In genomic region chr21:44615466-44615865, GRCh38 we compare ENCODE assay signal across 22 cellular contexts. TPM values are rescaled to one million over a fixed set of nuclear protein-coding genes. Genes with fewer than 3 reads are reported as not detected.
DNase-seq lines count a peak whose midpoint lies in the region; ATAC-seq and TF ChIP-seq lines count a peak whose summit lies in the region.
"Had no signal": no experiment of that assay in that cellular context is flagged by ENCODE, and none has a peak within 500 bp of the region (broad histone marks: within the 10 kb centered on the region; RNA-seq: fewer than 3 reads in every experiment).

No MANE protein-coding gene starts in this region.

- H3K9ac ChIP-seq in BLaER1 treated with 17β-estradiol and CSF1 and Interleukin-3, amounts not matched to agents 10 nM and 100 nM, result no peak overlapping the region
- H3K9ac ChIP-seq in neuronal stem cell (ENCODE audit: low read depth, low read length, poor library complexity), result no peak overlapping the region

- H3K4ac ChIP-seq in neuronal stem cell (ENCODE audit: low read length), result no peak overlapping the region

- H3K4me3 ChIP-seq in BLaER1 treated with 17β-estradiol and CSF1 and Interleukin-3, amounts not matched to agents 10 nM and 100 nM, result no peak overlapping the region
- H3K4me3 ChIP-seq in neuronal stem cell (ENCODE audit: low read length in 2 of 2), result no peak overlapping the region
- H3K4me3 ChIP-seq: A549 had no signal

- H3K4me3 Mint-ChIP-seq in activated naive CD8-positive, alpha-beta T cell, result peak overlapping the region; percentile 30
- no peak overlapping the region for H3K4me3 Mint-ChIP-seq in activated naive CD8-positive, alpha-beta T cell treated with anti-CD3 and anti-CD28 coated beads, Interleukin-2, amount 50 U/mL, for 24 hours
- H3K4me3 Mint-ChIP-seq in T-helper 17 cell, result no peak overlapping the region
- H3K4me3 Mint-ChIP-seq: H9 had no signal

- H3K79me1 ChIP-seq in neuronal stem cell (ENCODE audit: low read depth, low read length), result no peaks in the 10 kb centered on the region

- H3K9me3 Mint-ChIP-seq in activated naive CD8-positive, alpha-beta T cell (ENCODE audit: low read depth), result peaks cover 13% of the 10 kb centered on the region
- H3K9me3 Mint-ChIP-seq in activated naive CD8-positive, alpha-beta T cell treated with anti-CD3 and anti-CD28 coated beads, Interleukin-2, amount 50 U/mL, for 24 hours, result peaks cover 28% of the 10 kb centered on the region

- no peak for ATAC-seq in activated naive CD8-positive, alpha-beta T cell treated with anti-CD3 and anti-CD28 coated beads, Interleukin-2, amount 50 U/mL, for 24 hours
- ATAC-seq in T-helper 17 cell, result no peak
- ATAC-seq: A549, HCT116 had no signal

- peaks cover 0 to under 1% (median 0%) of the 10 kb centered on the region in 11 experiments; a peak in 2 of 22 replicates for H3K36me3 ChIP-seq in BLaER1 treated with 17β-estradiol and CSF1 and Interleukin-3, amounts not matched to agents 10 nM and 100 nM
- H3K36me3 ChIP-seq in neuronal stem cell (replicated peaks in 1 of 2; ENCODE audit: control insufficient read depth in 2 of 2, insufficient read depth in 2 of 2, low read length in 2 of 2), result no peaks in the 10 kb centered on the region

- H2AK5ac ChIP-seq in neuronal stem cell (ENCODE audit: low read depth, low read length), result peak overlapping the region; percentile 44

- no peak overlapping the region for H2BK5ac ChIP-seq in neuronal stem cell (ENCODE audit: low read length)

- no peaks in the 10 kb centered on the region for H3K27me3 Mint-ChIP-seq in activated naive CD8-positive, alpha-beta T cell
- no peaks in the 10 kb centered on the region for H3K27me3 Mint-ChIP-seq in activated naive CD8-positive, alpha-beta T cell treated with anti-CD3 and anti-CD28 coated beads, Interleukin-2, amount 50 U/mL, for 24 hours
- no peaks in the 10 kb centered on the region for H3K27me3 Mint-ChIP-seq in T-helper 17 cell
- H3K27me3 Mint-ChIP-seq: CD4-positive, alpha-beta memory T cell had no signal

- H2BK120ac ChIP-seq in neuronal stem cell (ENCODE audit: low read depth, low read length), result no peak overlapping the region

- H3K27ac Mint-ChIP-seq in activated naive CD8-positive, alpha-beta T cell, result no peak overlapping the region
- H3K27ac Mint-ChIP-seq in activated naive CD8-positive, alpha-beta T cell treated with anti-CD3 and anti-CD28 coated beads, Interleukin-2, amount 50 U/mL, for 24 hours, result no peak overlapping the region
- H3K27ac Mint-ChIP-seq in T-helper 17 cell, result peak overlapping the region; percentile 73

- peaks cover 30 to 54% (median 46%) of the 10 kb centered on the region in 10 experiments for H3K4me1 ChIP-seq in BLaER1 treated with 17β-estradiol and CSF1 and Interleukin-3, amounts not matched to agents 10 nM and 100 nM
- H3K4me1 ChIP-seq in neuronal stem cell (ENCODE audit: control insufficient read depth in 2 of 2, insufficient read depth in 1 of 2, low read depth in 1 of 2, low read length in 2 of 2), result no peaks in the 10 kb centered on the region
- H3K4me1 ChIP-seq: A549 had no signal

- peak overlapping the region; percentile 89 for H3K18ac ChIP-seq in neuronal stem cell (ENCODE audit: low read length)

- no peak for TF ChIP-seq CTCF in GM10266 (IDR thresholded peaks at IDR 0.05; ENCODE audit: control insufficient read depth, insufficient read depth, low read depth, missing control alignments)

- peaks cover 0 to 5% (median 0%) of the 10 kb centered on the region in 11 experiments; a peak in 3 of 22 replicates for H3K27me3 ChIP-seq in BLaER1 treated with 17β-estradiol and CSF1 and Interleukin-3, amounts not matched to agents 10 nM and 100 nM
- H3K27me3 ChIP-seq in neuronal stem cell (ENCODE audit: control insufficient read depth in 3 of 3, insufficient read depth in 3 of 3, low read depth in 1 of 3, low read length in 3 of 3), result no peaks in the 10 kb centered on the region

- peaks cover 25 to 30% (median 27%) of the 10 kb centered on the region in 11 experiments for H3K9me3 ChIP-seq in BLaER1 treated with 17β-estradiol and CSF1 and Interleukin-3, amounts not matched to agents 10 nM and 100 nM (replicated peaks in 1 of 11)
- H3K9me3 ChIP-seq in T-helper 17 cell (ENCODE audit: control insufficient read depth, low read length, poor library complexity, severe bottlenecking) (no peaks in the 10 kb centered on the region), neuronal stem cell (replicated peaks in 1 of 2; ENCODE audit: control insufficient read depth in 2 of 2, insufficient read depth in 1 of 2, low read depth in 1 of 2, low read length in 2 of 2) (peaks cover 5 to 10% of the 10 kb centered on the region in 2 donors)

- H4K91ac ChIP-seq in neuronal stem cell (ENCODE audit: low read depth, low read length, poor library complexity), result peak overlapping the region; percentile 59

- H3K14ac ChIP-seq in neuronal stem cell (ENCODE audit: low read length), result no peak overlapping the region

- no peak overlapping the region for H4K8ac ChIP-seq in neuronal stem cell (ENCODE audit: low read depth, low read length)

- H3K23ac ChIP-seq in neuronal stem cell (ENCODE audit: low read depth, low read length, poor library complexity), result no peak overlapping the region

- WGBS in neuronal stem cell (ENCODE audit: extremely low coverage in 2 of 2, insufficient read length in 2 of 2, insufficient replicate concordance in 1 of 2), 2 donors, result no CpG with 5 or more reads among the region's 8 CpGs

- H3K4me1 Mint-ChIP-seq in activated naive CD8-positive, alpha-beta T cell (ENCODE audit: low read depth), result peaks cover 52% of the 10 kb centered on the region
- H3K4me1 Mint-ChIP-seq in activated naive CD8-positive, alpha-beta T cell treated with anti-CD3 and anti-CD28 coated beads, Interleukin-2, amount 50 U/mL, for 24 hours, result peaks cover 37% of the 10 kb centered on the region
- H3K4me1 Mint-ChIP-seq in T-helper 17 cell, result peaks cover 29% of the 10 kb centered on the region

- no peak overlapping the region for H3K27ac ChIP-seq in BLaER1 treated with 17β-estradiol and CSF1 and Interleukin-3, amounts not matched to agents 10 nM and 100 nM
- H3K27ac ChIP-seq in neuronal stem cell (replicated peaks; ENCODE audit: low read length), result no peak overlapping the region
- H3K27ac ChIP-seq: A549 had no signal

- no peaks in the 10 kb centered on the region for H4K20me1 ChIP-seq in BLaER1 treated with 17β-estradiol and CSF1 and Interleukin-3, amounts not matched to agents 10 nM and 100 nM

- H3K36me3 Mint-ChIP-seq in activated naive CD8-positive, alpha-beta T cell, result peaks cover 15% of the 10 kb centered on the region
- peaks cover 16% of the 10 kb centered on the region for H3K36me3 Mint-ChIP-seq in activated naive CD8-positive, alpha-beta T cell treated with anti-CD3 and anti-CD28 coated beads, Interleukin-2, amount 50 U/mL, for 24 hours (ENCODE audit: low read depth)
- peaks cover 5% of the 10 kb centered on the region for H3K36me3 Mint-ChIP-seq in T-helper 17 cell (ENCODE audit: low read depth)

- no peak overlapping the region for H2BK12ac ChIP-seq in neuronal stem cell (ENCODE audit: low read length)

- no peak overlapping the region for H2AFZ ChIP-seq in neuronal stem cell (ENCODE audit: low read length)

- H3K4me2 ChIP-seq in BLaER1 treated with 17β-estradiol and CSF1 and Interleukin-3, amounts not matched to agents 10 nM and 100 nM, result peak overlapping the region in 9 of 11 experiments; percentile 44 to 77 (median 65); a peak in 18 of 22 replicates
- no peak overlapping the region for H3K4me2 ChIP-seq in neuronal stem cell (ENCODE audit: insufficient read depth, low read length, poor library complexity, severe bottlenecking)
- H3K4me2 ChIP-seq: A549 had no signal

- DNase-seq in activated naive CD8-positive, alpha-beta T cell treated with anti-CD3 and anti-CD28 coated beads, Interleukin-2, amount 50 U/mL, for 24 hours, result no peak
- DNase-seq in T-helper 17 cell, result no peak
- no peak for DNase-seq in neuronal stem cell (ENCODE audit: low spot score)
- no peak for DNase-seq in GM10266 (ENCODE audit: extremely low spot score)
- no peak for DNase-seq in dedifferentiated amniotic fluid mesenchymal stem cell (ENCODE audit: extremely low spot score)
- DNase-seq: 8988T; ACHN; Calu3; CD4-positive, alpha-beta memory T cell; COR-L47; DMS53; DMS79 treated with DMSO at 0.1 percent for 48 hours; GF-D8; GOT3 had no signal

- H2BK15ac ChIP-seq in neuronal stem cell (ENCODE audit: low read length), result no peak overlapping the region

RNA-seq across cellular contexts. Expression of gene KRTAP10-8, which starts 3.6 kb away (rescaled TPM):
- total RNA-seq in T-helper 17 cell, result not detected
- polyA plus RNA-seq in neuronal stem cell (2013, experiment 1 of 2), result not detected
- not detected for polyA plus RNA-seq in neuronal stem cell (2013, experiment 2 of 2)
- total RNA-seq: Calu3; CD4-positive, alpha-beta memory T cell; Daoy; G401; H9 had no signal
- polyA plus RNA-seq: A549; BJ; CD4-positive, alpha-beta memory T cell had no signal

RNA-seq across cellular contexts. Expression of gene KRTAP10-9, which starts 11.4 kb away (rescaled TPM):
- not detected for total RNA-seq in T-helper 17 cell
- polyA plus RNA-seq in neuronal stem cell (2013, experiment 1 of 2), result not detected
- polyA plus RNA-seq in neuronal stem cell (2013, experiment 2 of 2), result not detected
- total RNA-seq: Calu3; CD4-positive, alpha-beta memory T cell; Daoy; G401; H9 had no signal
- polyA plus RNA-seq: A549; BJ; CD4-positive, alpha-beta memory T cell had no signal

RNA-seq across cellular contexts. Expression of gene KRTAP10-7, which starts 15.1 kb away (rescaled TPM):
- not detected for total RNA-seq in T-helper 17 cell
- not detected for polyA plus RNA-seq in neuronal stem cell (2013, experiment 1 of 2)
- polyA plus RNA-seq in neuronal stem cell (2013, experiment 2 of 2), result 0.03 TPM
- total RNA-seq: Calu3; CD4-positive, alpha-beta memory T cell; Daoy; G401; H9 had no signal
- polyA plus RNA-seq: A549; BJ; CD4-positive, alpha-beta memory T cell had no signal

RNA-seq across cellular contexts. Expression of gene KRTAP10-10, which starts 21.7 kb away (rescaled TPM):
- not detected for total RNA-seq in T-helper 17 cell
- not detected for polyA plus RNA-seq in neuronal stem cell (2013, experiment 1 of 2)
- polyA plus RNA-seq in neuronal stem cell (2013, experiment 2 of 2), result not detected
- total RNA-seq: Calu3; CD4-positive, alpha-beta memory T cell; Daoy; G401; H9 had no signal
- polyA plus RNA-seq: A549; BJ; CD4-positive, alpha-beta memory T cell had no signal

RNA-seq across cellular contexts. Expression of gene KRTAP10-6, which starts 23.2 kb away (rescaled TPM):
- total RNA-seq in T-helper 17 cell, result not detected
- polyA plus RNA-seq in neuronal stem cell (2013, experiment 1 of 2), result 0.06 TPM
- not detected for polyA plus RNA-seq in neuronal stem cell (2013, experiment 2 of 2)
- total RNA-seq: Calu3; CD4-positive, alpha-beta memory T cell; Daoy; G401; H9 had no signal
- polyA plus RNA-seq: A549; BJ; CD4-positive, alpha-beta memory T cell had no signal
